In genomic region chr11:121394785-121395184, GRCh38 we compare ENCODE assay signal across 25 cellular contexts.
"Had no signal": no experiment of that assay in that cellular context is flagged by ENCODE, and none has a peak within 500 bp of the region (broad histone marks: within the 10 kb centered on the region; RNA-seq: fewer than 3 reads in every experiment).

No MANE protein-coding gene starts in this region.

- H3K27ac ChIP-seq: adrenal gland, breast epithelium, sigmoid colon, tibial nerve, WERI-Rb-1 had no signal

- H3K36me3 Mint-ChIP-seq: activated CD4-positive, alpha-beta memory T cell treated with anti-CD3 and anti-CD28 coated beads for 36 hours; natural killer cell treated with Interleukin-12 subunit alpha and Interleukin-12 subunit beta and Interleukin-15 and Interleukin-18, amount 100 ng/mL, for 72 hours; stimulated activated memory B cell treated with anti-CD40 and anti-IgM and Interleukin-4, amounts not matched to agents 10 μg/mL and 1 μg/mL and 100 μg/mL, for 72 hours had no signal

- H3K36me3 ChIP-seq: adrenal gland, breast epithelium, sigmoid colon, tibial nerve, WERI-Rb-1 had no signal

- H3K9me3 ChIP-seq: adrenal gland, breast epithelium, sigmoid colon had no signal

- FAIRE-seq: astrocyte, endometrium, frontal cortex, urothelium cell line had no signal

- H3K4me3 Mint-ChIP-seq: activated CD4-positive, alpha-beta memory T cell treated with anti-CD3 and anti-CD28 coated beads for 36 hours; activated T-helper 1 cell treated with anti-CD3 and anti-CD28 coated beads, Interleukin-12 subunit alpha, Interleukin-12 subunit beta, Interleukin-2, Interleukin-4 antibody, amounts not matched to agents 30 ng/mL and 10 ng/mL and 1 ng/mL, durations not matched to agents 14 hours and 24 hours and 36 hours; natural killer cell treated with Interleukin-12 subunit alpha and Interleukin-12 subunit beta and Interleukin-15 and Interleukin-18, amount 100 ng/mL, for 72 hours; stimulated activated memory B cell treated with anti-CD40 and anti-IgM and Interleukin-4, amounts not matched to agents 10 μg/mL and 1 μg/mL and 100 μg/mL, for 72 hours had no signal

- H3K27me3 ChIP-seq: adrenal gland, breast epithelium, sigmoid colon, tibial nerve had no signal

- H3K9me3 Mint-ChIP-seq: activated CD4-positive, alpha-beta memory T cell treated with anti-CD3 and anti-CD28 coated beads for 36 hours; activated T-helper 1 cell treated with anti-CD3 and anti-CD28 coated beads, Interleukin-12 subunit alpha, Interleukin-12 subunit beta, Interleukin-2, Interleukin-4 antibody, amounts not matched to agents 30 ng/mL and 10 ng/mL and 1 ng/mL, durations not matched to agents 14 hours and 24 hours and 36 hours; natural killer cell treated with Interleukin-12 subunit alpha and Interleukin-12 subunit beta and Interleukin-15 and Interleukin-18, amount 100 ng/mL, for 72 hours; stimulated activated memory B cell treated with anti-CD40 and anti-IgM and Interleukin-4, amounts not matched to agents 10 μg/mL and 1 μg/mL and 100 μg/mL, for 72 hours had no signal

- H3K27me3 Mint-ChIP-seq: activated CD4-positive, alpha-beta memory T cell treated with anti-CD3 and anti-CD28 coated beads for 36 hours; natural killer cell treated with Interleukin-12 subunit alpha and Interleukin-12 subunit beta and Interleukin-15 and Interleukin-18, amount 100 ng/mL, for 72 hours had no signal

- DNase-seq: activated CD4-positive, alpha-beta memory T cell treated with anti-CD3 and anti-CD28 coated beads for 36 hours; activated gamma-delta T cell treated with Interleukin-2 at 50 U/mL for 16 hours; activated T-cell treated with anti-CD3 and anti-CD28 coated beads for 4 hours; adrenal gland; cortex of kidney; erythroblast; head of caudate nucleus; kidney; nucleus accumbens; sigmoid colon; stimulated activated CD4-positive, alpha-beta T cell treated with anti-CD3 and anti-CD28 coated beads, Interleukin-4, amount 100 ng/mL, for 4 hours; substantia nigra; WERI-Rb-1 had no signal

- ATAC-seq: activated naive CD4-positive, alpha-beta T cell treated with anti-CD3 and anti-CD28 coated beads, Interleukin-2, amount 50 U/mL, for 72 hours; left lobe of liver; natural killer cell treated with Interleukin-12 subunit alpha and Interleukin-12 subunit beta and Interleukin-15 and Interleukin-18, amount 100 ng/mL, for 72 hours; stimulated activated memory B cell treated with anti-CD40 and anti-IgM and Interleukin-4, amounts not matched to agents 10 μg/mL and 1 μg/mL and 100 μg/mL, for 72 hours had no signal

- H3K27ac Mint-ChIP-seq: activated CD4-positive, alpha-beta memory T cell treated with anti-CD3 and anti-CD28 coated beads for 36 hours; activated naive CD4-positive, alpha-beta T cell treated with anti-CD3 and anti-CD28 coated beads, Interleukin-2, amount 50 U/mL, for 72 hours; activated T-helper 1 cell treated with anti-CD3 and anti-CD28 coated beads, Interleukin-12 subunit alpha, Interleukin-12 subunit beta, Interleukin-2, Interleukin-4 antibody, amounts not matched to agents 30 ng/mL and 10 ng/mL and 1 ng/mL, durations not matched to agents 14 hours and 24 hours and 36 hours; natural killer cell treated with Interleukin-12 subunit alpha and Interleukin-12 subunit beta and Interleukin-15 and Interleukin-18, amount 100 ng/mL, for 72 hours; stimulated activated memory B cell treated with anti-CD40 and anti-IgM and Interleukin-4, amounts not matched to agents 10 μg/mL and 1 μg/mL and 100 μg/mL, for 72 hours had no signal

- H3K4me3 ChIP-seq: adrenal gland, breast epithelium, lung, sigmoid colon, tibial nerve had no signal

- H3K4me1 ChIP-seq: adrenal gland, breast epithelium had no signal
